ENCODE assay signal across 10 cellular contexts in the genomic region with DNA sequence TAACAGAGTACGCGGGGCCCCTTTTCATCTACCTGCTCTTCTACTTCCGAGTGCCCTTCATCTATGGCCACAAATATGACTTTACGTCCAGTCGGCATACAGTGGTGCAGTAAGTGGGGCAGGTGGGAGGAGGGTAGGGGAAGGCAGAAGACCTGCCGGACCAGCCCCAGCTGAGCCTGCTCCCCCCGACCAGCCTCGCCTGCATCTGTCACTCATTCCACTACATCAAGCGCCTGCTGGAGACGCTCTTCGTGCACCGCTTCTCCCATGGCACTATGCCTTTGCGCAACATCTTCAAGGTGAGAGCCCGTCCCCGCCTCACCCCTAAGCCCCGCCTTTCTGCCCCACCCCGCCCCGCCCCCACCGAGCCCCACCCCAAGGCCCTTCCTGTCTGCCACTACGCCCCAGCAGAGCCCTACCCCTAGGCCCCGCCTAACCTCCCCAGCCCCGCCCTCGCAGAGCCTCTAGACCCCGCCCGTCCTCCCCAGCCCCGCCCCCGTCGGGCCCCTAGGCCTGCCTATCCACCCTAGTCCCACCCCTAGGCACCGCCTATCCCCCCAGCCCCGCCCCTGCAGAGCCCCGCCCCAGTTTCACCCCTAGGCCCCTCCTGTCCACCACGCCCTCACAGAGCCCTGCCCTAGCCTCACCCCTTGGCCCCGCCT. TPM values are rescaled to one million over a fixed set of nuclear protein-coding genes. Genes with fewer than 3 reads are reported as not detected.
A peak's percentile ranks its signal among the peaks of the same experiment; 100 is the strongest.
DNase-seq lines count a peak whose midpoint lies in the region; ATAC-seq and TF ChIP-seq lines count a peak whose summit lies in the region.
"Had no signal": no experiment of that assay in that cellular context is flagged by ENCODE, and none has a peak within 500 bp of the region (broad histone marks: within the 10 kb centered on the region; RNA-seq: fewer than 3 reads in every experiment).

No MANE protein-coding gene starts in this region.

- ATAC-seq in activated naive CD4-positive, alpha-beta T cell treated with anti-CD3 and anti-CD28 coated beads, Interleukin-2, amount 50 U/mL, for 72 hours = peak; percentile 50 to 85
- ATAC-seq in mucosa of descending colon (peak; percentile 79), HG03095 (IDR thresholded peaks at IDR 0.05; ENCODE audit: unreplicated experiment) (no peak), GM21825 (IDR thresholded peaks at IDR 0.05; ENCODE audit: unreplicated experiment) (no peak)

- no peak overlapping the region for H3K4me3 ChIP-seq in mucosa of descending colon
- H3K4me3 ChIP-seq: adrenal gland, pancreas had no signal

- no peaks in the 10 kb centered on the region for H3K9me3 ChIP-seq in mucosa of descending colon
- H3K9me3 ChIP-seq: adrenal gland, pancreas had no signal

- peaks cover 2% of the 10 kb centered on the region for H3K4me1 ChIP-seq in mucosa of descending colon (ENCODE audit: low read depth)

- no peaks in the 10 kb centered on the region for H3K9me3 Mint-ChIP-seq in activated naive CD4-positive, alpha-beta T cell treated with anti-CD3 and anti-CD28 coated beads, Interleukin-2, amount 50 U/mL, for 72 hours

- H3K36me3 Mint-ChIP-seq in activated naive CD4-positive, alpha-beta T cell treated with anti-CD3 and anti-CD28 coated beads, Interleukin-2, amount 50 U/mL, for 72 hours = no peaks in the 10 kb centered on the region

- intact Hi-C loops in mucosa of descending colon (cut with DNase I, micrococcal nuclease) = no loop called here

- H3K27ac Mint-ChIP-seq in activated naive CD4-positive, alpha-beta T cell treated with anti-CD3 and anti-CD28 coated beads, Interleukin-2, amount 50 U/mL, for 72 hours = peak overlapping the region in 1 of 2 donors; percentile 72

- peak; percentile 76 for DNase-seq in COLO829 (ENCODE audit: low spot score)
- DNase-seq in NCI-H1930 (lab: John Stamatoyannopoulos, UW) = peak; percentile 6 to 11
- peak in 1 of 2 donors; percentile 62 for DNase-seq in activated naive CD4-positive, alpha-beta T cell treated with anti-CD3 and anti-CD28 coated beads, Interleukin-2, amount 50 U/mL, for 72 hours (ENCODE audit: low spot score in 2 of 2)
- peak; percentile 50 to 82 (median 52) for DNase-seq in mucosa of descending colon
- DNase-seq in NCI-H2196 treated with DMSO at 0.1 percent for 48 hours (lab: John Stamatoyannopoulos, UW; ENCODE audit: unreplicated experiment) = no peak
- DNase-seq in NCI-H226 = no peak

- H3K36me3 ChIP-seq in mucosa of descending colon (ENCODE audit: low read depth) = no peaks in the 10 kb centered on the region
- H3K36me3 ChIP-seq: pancreas had no signal

- TF ChIP-seq CTCF in mucosa of descending colon (IDR thresholded peaks at IDR 0.05) = no peak

RNA-seq across cellular contexts. Expression of a gene that starts 7.7 kb away (rescaled TPM):
- total RNA-seq in activated naive CD4-positive, alpha-beta T cell treated with anti-CD3 and anti-CD28 coated beads, Interleukin-2, amount 50 U/mL, for 72 hours = 100 to 1,000 TPM; 111 to 129 TPM
- 100 to 1,000 TPM; 172 to 255 (median 241) TPM for total RNA-seq in mucosa of descending colon

RNA-seq across cellular contexts. Expression of a gene that starts 18.8 kb away (rescaled TPM):
- under 1 TPM; 0.16 to 0.43 TPM for total RNA-seq in activated naive CD4-positive, alpha-beta T cell treated with anti-CD3 and anti-CD28 coated beads, Interleukin-2, amount 50 U/mL, for 72 hours
- under 1 TPM in 2 of 3 donors, not detected in 1; 0.29 to 0.34 TPM for total RNA-seq in mucosa of descending colon
- total RNA-seq: adrenal gland had no signal

RNA-seq across cellular contexts. Expression of a gene that starts 34.7 kb away (rescaled TPM):
- 100 to 1,000 TPM; 116 to 118 TPM for total RNA-seq in activated naive CD4-positive, alpha-beta T cell treated with anti-CD3 and anti-CD28 coated beads, Interleukin-2, amount 50 U/mL, for 72 hours
- 100 to 1,000 TPM in 2 of 3 donors, 10 to 100 TPM in 1; 94.4 to 155 (median 141) TPM for total RNA-seq in mucosa of descending colon

RNA-seq across cellular contexts. Expression of a gene that starts 45.9 kb away (rescaled TPM):
- 100 to 1,000 TPM in 1 of 2 donors, 10 to 100 TPM in 1; 59.5 to 124 TPM for total RNA-seq in activated naive CD4-positive, alpha-beta T cell treated with anti-CD3 and anti-CD28 coated beads, Interleukin-2, amount 50 U/mL, for 72 hours
- 100 to 1,000 TPM; 104 to 110 (median 107) TPM for total RNA-seq in mucosa of descending colon

Comparison
In these comparisons a context has a peak if more than half of its experiments do, and no peak if none do; other contexts are left out.
1. DNase-seq: peak in COLO829 (single experiment), NCI-H1930 (2 of 2) and mucosa of descending colon (3 of 3); none in NCI-H2196 treated with DMSO at 0.1 percent for 48 hours (single experiment) and NCI-H226 (single experiment).
2. ATAC-seq: peak in activated naive CD4-positive, alpha-beta T cell treated with anti-CD3 and anti-CD28 coated beads, Interleukin-2, amount 50 U/mL, for 72 hours (2 of 2) and mucosa of descending colon (single experiment); none in HG03095 (single experiment) and GM21825 (single experiment).